In genomic region chr1:237851209-237851845, GRCh38 we compare ENCODE assay signal across 8 cellular contexts. TPM values are rescaled to one million over a fixed set of nuclear protein-coding genes. Genes with fewer than 3 reads are reported as not detected.
DNase-seq lines count a peak whose midpoint lies in the region; ATAC-seq and TF ChIP-seq lines count a peak whose summit lies in the region.

No MANE protein-coding gene starts in this region.

- no peaks in the 10 kb centered on the region for H3K9me3 ChIP-seq in Caco-2

- peak; percentile 31 to 74 for TF ChIP-seq CTCF in Caco-2 (IDR thresholded peaks at IDR 0.05; ENCODE audit: insufficient read depth in 1 of 2, low read depth in 1 of 2, low read length in 1 of 2, severe bottlenecking in 1 of 2, unreplicated experiment in 1 of 2)

- ATAC-seq in GM21717 (IDR thresholded peaks at IDR 0.05; ENCODE audit: unreplicated experiment) (peak; percentile 83), HG03378 (IDR thresholded peaks at IDR 0.05; ENCODE audit: unreplicated experiment) (no peak)

- no peak overlapping the region for H3K27ac Mint-ChIP-seq in Caco-2 (ENCODE audit: unreplicated experiment)
- no peak overlapping the region for H3K27ac Mint-ChIP-seq in activated CD4-positive, alpha-beta memory T cell treated with anti-CD3 and anti-CD28 coated beads for 36 hours

- peaks cover 11% of the 10 kb centered on the region for H3K27me3 Mint-ChIP-seq in Caco-2 (ENCODE audit: insufficient read depth, unreplicated experiment)
- H3K27me3 Mint-ChIP-seq in activated CD4-positive, alpha-beta memory T cell treated with anti-CD3 and anti-CD28 coated beads for 36 hours: no peaks in the 10 kb centered on the region

- H3K4me1 ChIP-seq in Caco-2: no peaks in the 10 kb centered on the region

- no peak overlapping the region for H3K4me3 Mint-ChIP-seq in Caco-2 (ENCODE audit: unreplicated experiment)
- H3K4me3 Mint-ChIP-seq in activated CD4-positive, alpha-beta memory T cell treated with anti-CD3 and anti-CD28 coated beads for 36 hours: no peak overlapping the region

- intact Hi-C loops in Caco-2 (cut with micrococcal nuclease; ENCODE audit: unreplicated experiment) (loop anchor here (5.0 kb wide), 1 partner anchor 86 kb away; no protein-coding TSS in a partner anchor), posterior vena cava (cut with DNase I) (loop anchor here in 1 of 2 donors (10.0 kb wide), 1 partner anchor 113 kb away; no protein-coding TSS in a partner anchor)
- intact Hi-C loops in activated CD4-positive, alpha-beta memory T cell treated with anti-CD3 and anti-CD28 coated beads for 36 hours (cut with micrococcal nuclease): no loop called here

- no peaks in the 10 kb centered on the region for H3K27me3 ChIP-seq in Caco-2 (replicated peaks; ENCODE audit: control insufficient read depth, insufficient read depth, low read length)

- H3K36me3 Mint-ChIP-seq in Caco-2 (ENCODE audit: insufficient read depth, unreplicated experiment): no peaks in the 10 kb centered on the region
- no peaks in the 10 kb centered on the region for H3K36me3 Mint-ChIP-seq in activated CD4-positive, alpha-beta memory T cell treated with anti-CD3 and anti-CD28 coated beads for 36 hours

- BruUV-seq in Caco-2 (replicated peaks; lab: Mats Ljungman, UMichigan): no TSS peak

- DNase-seq in Caco-2 (peak in 1 of 2 experiments; percentile 52), NCI-H2029 (lab: John Stamatoyannopoulos, UW) (peak; percentile 1), islet precursor cell (peak; percentile 68), activated gamma-delta T cell (lab: John Stamatoyannopoulos, UW) (no peak), posterior vena cava (ENCODE audit: low spot score) (no peak)
- DNase-seq in activated CD4-positive, alpha-beta memory T cell treated with anti-CD3 and anti-CD28 coated beads for 36 hours: peak; percentile 35

- no peaks in the 10 kb centered on the region for H3K4me1 Mint-ChIP-seq in Caco-2 (ENCODE audit: low read depth, unreplicated experiment)
- no peaks in the 10 kb centered on the region for H3K4me1 Mint-ChIP-seq in activated CD4-positive, alpha-beta memory T cell treated with anti-CD3 and anti-CD28 coated beads for 36 hours (ENCODE audit: low read depth)

- H3K9me3 Mint-ChIP-seq in Caco-2 (ENCODE audit: unreplicated experiment): peaks cover 9% of the 10 kb centered on the region
- H3K9me3 Mint-ChIP-seq in activated CD4-positive, alpha-beta memory T cell treated with anti-CD3 and anti-CD28 coated beads for 36 hours: peaks cover 4% of the 10 kb centered on the region

- POLR2A ChIA-PET in Caco-2 (lab: Charles Lee): no interaction called here
- POLR2A ChIA-PET in activated CD4-positive, alpha-beta memory T cell treated with anti-CD3 and anti-CD28 coated beads for 36 hours (lab: Charles Lee): no interaction called here

- CTCF ChIA-PET in Caco-2 (lab: Charles Lee): interaction anchor here (0.6 to 1.8 kb wide), 4 partner anchors 11 to 52 kb away, joined by 3 to 4 read pairs (median 3); no protein-coding TSS in a partner anchor
- CTCF ChIA-PET in activated CD4-positive, alpha-beta memory T cell treated with anti-CD3 and anti-CD28 coated beads for 36 hours (lab: Charles Lee): interaction anchor here (1.0 to 1.5 kb wide), 3 partner anchors 13 to 44 kb away, joined by 3 to 5 read pairs (median 3); no protein-coding TSS in a partner anchor

- H3K36me3 ChIP-seq in Caco-2 (ENCODE audit: control insufficient read depth, insufficient read depth, low read length): no peaks in the 10 kb centered on the region

- H3K4me3 ChIP-seq in Caco-2 (ENCODE audit: low read depth, low read length): no peak overlapping the region

RNA-seq across cellular contexts. Expression of gene ZP4, which starts 39.4 kb away (rescaled TPM):
- total RNA-seq in Caco-2 (2022) (not detected in 2 replicates), posterior vena cava (not detected)
- not detected for total RNA-seq in activated CD4-positive, alpha-beta memory T cell treated with anti-CD3 and anti-CD28 coated beads for 36 hours

Comparison
In these comparisons a context has a peak if more than half of its experiments do, and no peak if none do; other contexts are left out.
1. DNase-seq: peak in NCI-H2029 (single experiment), activated CD4-positive, alpha-beta memory T cell treated with anti-CD3 and anti-CD28 coated beads for 36 hours (single experiment) and islet precursor cell (single experiment); none in activated gamma-delta T cell (single experiment) and posterior vena cava (single experiment).